ENCODE assay signal across 8 cellular contexts in the genomic region with DNA sequence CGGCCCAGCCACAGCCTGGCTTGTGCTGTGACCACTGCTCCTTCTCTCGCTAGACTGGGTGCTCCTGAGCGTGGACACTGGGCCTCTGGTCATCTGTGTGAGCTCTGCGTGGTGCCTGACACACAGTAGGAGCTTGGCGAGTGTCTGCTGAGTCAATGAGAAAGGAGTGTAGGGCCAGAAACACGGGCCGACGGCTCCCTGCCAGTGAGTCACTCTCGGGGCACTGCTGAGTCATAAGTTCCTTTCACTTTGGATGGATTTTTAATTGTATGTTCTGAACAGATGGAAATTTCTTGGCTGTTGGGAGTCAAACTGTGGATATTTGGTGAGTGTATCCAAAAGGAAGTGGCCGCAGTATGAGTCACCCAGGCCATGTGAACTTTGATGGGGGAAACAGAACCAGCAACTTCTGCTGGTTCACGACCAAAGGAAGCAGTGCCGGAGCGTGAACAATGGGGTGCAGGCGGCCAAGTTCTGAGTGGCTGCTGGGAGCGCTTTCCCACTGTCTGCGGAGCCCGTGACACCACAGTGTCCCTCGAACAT. TPM values are rescaled to one million over a fixed set of nuclear protein-coding genes. Genes with fewer than 3 reads are reported as not detected.
DNase-seq lines count a peak whose midpoint lies in the region; TF ChIP-seq lines count a peak whose summit lies in the region.

No MANE protein-coding gene starts in this region.

- H3K27me3 ChIP-seq in muscle layer of colon (ENCODE audit: control insufficient read depth in 1 of 2, insufficient read depth in 2 of 2, low read length in 2 of 2) (no peaks in the 10 kb centered on the region), subcutaneous abdominal adipose tissue (ENCODE audit: control insufficient read depth in 5 of 5, insufficient read depth in 4 of 5, low read length in 5 of 5) (no peaks in the 10 kb centered on the region)

- no peak for TF ChIP-seq CTCF in HEK293 (tag by site-specific recombination; IDR thresholded peaks at IDR 0.05)

- no peaks in the 10 kb centered on the region for H3K9me3 ChIP-seq in HEK293 (ENCODE audit: control insufficient read depth, insufficient read depth, low read depth, low read length)
- no peaks in the 10 kb centered on the region for H3K9me3 ChIP-seq in muscle layer of colon (ENCODE audit: low read length)
- H3K9me3 ChIP-seq in subcutaneous abdominal adipose tissue (ENCODE audit: control insufficient read depth in 5 of 5, low read length in 5 of 5) = no peaks in the 10 kb centered on the region

- H3K9ac ChIP-seq in muscle layer of colon (ENCODE audit: low read length) = no peak overlapping the region
- H3K9ac ChIP-seq in subcutaneous abdominal adipose tissue (ENCODE audit: low read length in 5 of 5) = peak overlapping the region in 3 of 5 donors; percentile 17 to 68 (median 59)

- CTCF ChIA-PET in HEK293 (lab: Yijun Ruan, JAX) = interaction anchor here (0.6 to 0.7 kb wide), 2 partner anchors 11 to 85 kb away, joined by 3 to 5 read pairs; no protein-coding TSS in a partner anchor

- no peaks in the 10 kb centered on the region for H3K36me3 ChIP-seq in HEK293 (ENCODE audit: control insufficient read depth in 2 of 2, insufficient read depth in 1 of 2, low read length in 2 of 2)
- no peaks in the 10 kb centered on the region for H3K36me3 ChIP-seq in muscle layer of colon (ENCODE audit: insufficient read depth, low read length)
- H3K36me3 ChIP-seq in subcutaneous abdominal adipose tissue (ENCODE audit: control insufficient read depth in 5 of 5, insufficient read depth in 5 of 5, low read length in 5 of 5) = no peaks in the 10 kb centered on the region

- POLR2A ChIA-PET in HEK293 (lab: Yijun Ruan, JAX) = interaction anchor here (0.6 to 0.8 kb wide), 2 partner anchors 34 to 76 kb away, joined by 3 to 4 read pairs; partner anchors contain the start of gene POFUT2

- no peaks in the 10 kb centered on the region for H3K4me1 ChIP-seq in HEK293 (ENCODE audit: control insufficient read depth, insufficient read depth, low read length)
- H3K4me1 ChIP-seq in muscle layer of colon (ENCODE audit: insufficient read depth, low read length) = peaks cover 23% of the 10 kb centered on the region
- H3K4me1 ChIP-seq in subcutaneous abdominal adipose tissue (ENCODE audit: control insufficient read depth in 5 of 5, insufficient read depth in 5 of 5, low read length in 5 of 5) = peaks cover 26 to 81% (median 55%) of the 10 kb centered on the region in 5 donors

- DNase-seq in A172 (ENCODE audit: low spot score) (peak; percentile 100), epithelial cell of prostate (ENCODE audit: low read depth, low spot score) (peak; percentile 45), NCI-H82 (lab: John Stamatoyannopoulos, UW) (no peak), NCI-H2081 (lab: John Stamatoyannopoulos, UW) (no peak)
- DNase-seq in activated CD4-positive, alpha-beta T cell treated with anti-CD3 and anti-CD28 coated beads, Interleukin-2, amount 50 U/mL, for 1 hour = peak; percentile 12

- H3K27ac ChIP-seq in HEK293 (ENCODE audit: extremely low read depth, low read depth, low read length) (no peak overlapping the region), epithelial cell of prostate (peak overlapping the region; percentile 71), muscle layer of colon (ENCODE audit: low read depth, low read length) (peak overlapping the region; percentile 70), subcutaneous abdominal adipose tissue (ENCODE audit: low read depth, low read length) (peak overlapping the region; percentile 95)

- H3K4me3 ChIP-seq in HEK293 (ENCODE audit: low read depth, low read length) (no peak overlapping the region), muscle layer of colon (ENCODE audit: low read depth in 1 of 2, low read length in 2 of 2) (no peak overlapping the region), subcutaneous abdominal adipose tissue (ENCODE audit: low read depth in 1 of 5, low read length in 5 of 5) (peak overlapping the region in 1 of 5 donors; percentile 10)

TF ChIP-seq in HEK293, 187 proteins besides CTCF, POLR2A, EP300 and RAD21 (continues in another document):
- TF ChIP-seq ZBTB6 (tag by site-specific recombination; IDR thresholded peaks at IDR 0.05) (no peak), ZNF274 (IDR thresholded peaks at IDR 0.05; ENCODE audit: low read length) (no peak), ZNF274 (tag by site-specific recombination; IDR thresholded peaks at IDR 0.05; ENCODE audit: borderline replicate concordance) (no peak), ZNF37A (tag by site-specific recombination; IDR thresholded peaks at IDR 0.05) (no peak), GLI2 (tag by site-specific recombination; IDR thresholded peaks at IDR 0.05; ENCODE audit: borderline replicate concordance, low read depth) (no peak), ZNF155 (tag by site-specific recombination; IDR thresholded peaks at IDR 0.05) (no peak), ZNF202 (tag by site-specific recombination; IDR thresholded peaks at IDR 0.05; ENCODE audit: borderline replicate concordance) (no peak), ZNF140 (tag by site-specific recombination; IDR thresholded peaks at IDR 0.05) (no peak), ZBTB17 (tag by site-specific recombination; IDR thresholded peaks at IDR 0.05) (peak; percentile 34; the same call in 1 of the 2 replicates), ZNF366 (tag by site-specific recombination; conservative IDR thresholded peaks at IDR 0.05) (peak; percentile 66), ZNF416 (tag by site-specific recombination; IDR thresholded peaks at IDR 0.05) (no peak), WT1 (tag by site-specific recombination; IDR thresholded peaks at IDR 0.05) (0 out of 2 replicates have a peak, but pooled peaks have one; percentile 29), BCL11A (tag by site-specific recombination; IDR thresholded peaks at IDR 0.05; ENCODE audit: low read depth) (0 out of 2 replicates have a peak, but pooled peaks have one; percentile 33), ZNF211 (tag by site-specific recombination; IDR thresholded peaks at IDR 0.05; ENCODE audit: low read depth) (no peak), ZEB2 (tag by site-specific recombination; IDR thresholded peaks at IDR 0.05) (peak; percentile 55; the same call in 1 of the 2 replicates), ZNF350 (tag by site-specific recombination; IDR thresholded peaks at IDR 0.05) (no peak), KLF17 (tag by site-specific recombination; IDR thresholded peaks at IDR 0.05) (peak; percentile 89), ZNF639 (tag by site-specific recombination; IDR thresholded peaks at IDR 0.05) (0 out of 2 replicates have a peak, but pooled peaks have one; percentile 48), SP7 (tag by site-specific recombination; IDR thresholded peaks at IDR 0.05) (peak; percentile 98), GFI1B (tag by site-specific recombination; IDR thresholded peaks at IDR 0.05) (no peak), ZNF391 (tag by site-specific recombination; IDR thresholded peaks at IDR 0.05; ENCODE audit: borderline replicate concordance, low read depth) (no peak), ZNF266 (tag by site-specific recombination; IDR thresholded peaks at IDR 0.05; ENCODE audit: low read depth) (no peak), ZNF248 (tag by site-specific recombination; IDR thresholded peaks at IDR 0.05) (no peak), ZNF121 (tag by site-specific recombination; IDR thresholded peaks at IDR 0.05) (no peak), OSR2 (tag by site-specific recombination; IDR thresholded peaks at IDR 0.05) (no peak)
- TF ChIP-seq, protein P1, sequence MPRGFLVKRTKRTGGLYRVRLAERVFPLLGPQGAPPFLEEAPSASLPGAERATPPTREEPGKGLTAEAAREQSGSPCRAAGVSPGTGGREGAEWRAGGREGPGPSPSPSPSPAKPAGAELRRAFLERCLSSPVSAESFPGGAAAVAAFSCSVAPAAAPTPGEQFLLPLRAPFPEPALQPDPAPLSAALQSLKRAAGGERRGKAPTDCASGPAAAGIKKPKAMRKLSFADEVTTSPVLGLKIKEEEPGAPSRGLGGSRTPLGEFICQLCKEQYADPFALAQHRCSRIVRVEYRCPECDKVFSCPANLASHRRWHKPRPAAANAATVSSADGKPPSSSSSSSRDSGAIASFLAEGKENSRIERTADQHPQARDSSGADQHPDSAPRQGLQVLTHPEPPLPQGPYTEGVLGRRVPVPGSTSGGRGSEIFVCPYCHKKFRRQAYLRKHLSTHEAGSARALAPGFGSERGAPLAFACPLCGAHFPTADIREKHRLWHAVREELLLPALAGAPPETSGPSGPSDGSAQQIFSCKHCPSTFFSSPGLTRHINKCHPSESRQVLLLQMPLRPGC (tag by site-specific recombination; IDR thresholded peaks at IDR 0.05) = 0 out of 2 replicates have a peak, but pooled peaks have one; percentile 39

RNA-seq across cellular contexts. Expression of gene COL18A1, which starts 41.0 kb away (rescaled TPM):
- 72.9 and 115 TPM in 2 replicates for total RNA-seq in A172 (2014; rRNA removed; shearing (Covaris generic))

Comparison
In these comparisons a context has a peak if more than half of its experiments do, and no peak if none do; other contexts are left out.
1. DNase-seq: peak in A172 (single experiment), activated CD4-positive, alpha-beta T cell treated with anti-CD3 and anti-CD28 coated beads, Interleukin-2, amount 50 U/mL, for 1 hour (single experiment) and epithelial cell of prostate (single experiment); none in NCI-H82 (single experiment) and NCI-H2081 (0 of 2).